8 cellular contexts compared by ENCODE assay signal in the genomic region with DNA sequence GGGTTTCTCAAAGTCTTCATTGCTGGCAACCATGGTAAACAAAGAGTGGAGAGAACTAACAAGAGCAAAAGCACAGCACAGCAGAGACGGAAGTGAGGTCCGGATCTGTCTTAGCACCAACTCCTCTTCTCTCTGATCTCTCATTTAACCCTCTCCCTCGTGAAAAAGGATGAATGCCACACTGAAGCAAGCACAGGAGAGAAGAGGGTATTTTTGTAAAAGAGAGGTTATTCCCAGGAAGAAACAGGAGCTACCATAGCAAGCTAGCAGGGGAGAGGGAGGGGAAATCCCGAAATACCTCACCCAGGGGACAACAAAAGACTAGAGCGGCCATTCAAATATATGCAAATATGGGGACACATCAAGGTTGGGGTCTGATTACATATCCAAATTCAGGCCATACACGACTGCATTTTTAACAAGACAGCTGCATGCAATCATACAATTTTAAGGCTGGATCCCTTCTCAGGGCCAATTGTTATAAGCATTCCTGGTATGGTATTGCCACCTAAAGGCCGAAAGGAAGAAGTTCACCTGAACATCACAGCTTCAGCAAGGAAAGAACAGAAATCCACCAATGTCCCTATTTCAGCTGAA. TPM values are rescaled to one million over a fixed set of nuclear protein-coding genes. Genes with fewer than 3 reads are reported as not detected.
DNase-seq lines count a peak whose midpoint lies in the region; ATAC-seq lines count a peak whose summit lies in the region.

No MANE protein-coding gene starts in this region.

- peaks cover 41% of the 10 kb centered on the region for H3K36me3 Mint-ChIP-seq in activated naive CD8-positive, alpha-beta T cell treated with anti-CD3 and anti-CD28 coated beads for 36 hours

- peaks cover 12% of the 10 kb centered on the region for H3K9me3 ChIP-seq in iPS-18a (ENCODE audit: control insufficient read depth, low read depth, low read length)
- H3K9me3 ChIP-seq in aorta (ENCODE audit: control insufficient read depth, low read length), result no peaks in the 10 kb centered on the region

- H3K27ac ChIP-seq in iPS-18a (ENCODE audit: low read length) (no peak overlapping the region), aorta (ENCODE audit: low read depth in 1 of 2, low read length in 2 of 2) (no peak overlapping the region)

- H3K36me3 ChIP-seq in iPS-18a (ENCODE audit: control insufficient read depth, low read depth, low read length), result no peaks in the 10 kb centered on the region
- no peaks in the 10 kb centered on the region for H3K36me3 ChIP-seq in aorta (ENCODE audit: control insufficient read depth in 1 of 2, insufficient read depth in 2 of 2, low read length in 1 of 2)

- H3K9ac ChIP-seq in iPS-18a (ENCODE audit: low read length), result peak overlapping the region; percentile 5

- peaks cover 61% of the 10 kb centered on the region for H3K4me1 Mint-ChIP-seq in activated naive CD8-positive, alpha-beta T cell treated with anti-CD3 and anti-CD28 coated beads for 36 hours
- peaks cover 73% of the 10 kb centered on the region for H3K4me1 Mint-ChIP-seq in stimulated activated naive CD8-positive, alpha-beta T cell treated with anti-CD3 and anti-CD28 coated beads, Interleukin-15, amount 100 ng/mL, for 72 hours

- 32 to 46% methylated on average over 7 of the region's 7 CpGs for WGBS in aorta, 2 donors

- ATAC-seq in GM18868 (IDR thresholded peaks at IDR 0.05; ENCODE audit: unreplicated experiment), result peak; percentile 66
- peak; percentile 74 for ATAC-seq in HG03103 (IDR thresholded peaks at IDR 0.05; ENCODE audit: low read depth, unreplicated experiment)
- peak; percentile 81 for ATAC-seq in stimulated activated naive CD8-positive, alpha-beta T cell treated with anti-CD3 and anti-CD28 coated beads, Interleukin-15, amount 100 ng/mL, for 72 hours
- no peak for ATAC-seq in aorta (ENCODE audit: low FRiP score)

- intact Hi-C loops in aorta (cut with DNase I), result loop anchor here in 1 of 2 donors (10.0 kb wide), 1 partner anchor 670 kb away; no protein-coding TSS in a partner anchor

- H3K4me3 Mint-ChIP-seq in activated naive CD8-positive, alpha-beta T cell treated with anti-CD3 and anti-CD28 coated beads for 36 hours, result peak overlapping the region; percentile 37
- peak overlapping the region; percentile 64 to 73 for H3K4me3 Mint-ChIP-seq in stimulated activated naive CD8-positive, alpha-beta T cell treated with anti-CD3 and anti-CD28 coated beads, Interleukin-15, amount 100 ng/mL, for 72 hours

- no peaks in the 10 kb centered on the region for H3K27me3 Mint-ChIP-seq in activated naive CD8-positive, alpha-beta T cell treated with anti-CD3 and anti-CD28 coated beads for 36 hours
- H3K27me3 Mint-ChIP-seq in stimulated activated naive CD8-positive, alpha-beta T cell treated with anti-CD3 and anti-CD28 coated beads, Interleukin-15, amount 100 ng/mL, for 72 hours, result no peaks in the 10 kb centered on the region

- H3K4me1 ChIP-seq in iPS-18a (ENCODE audit: control insufficient read depth, low read depth, low read length) (peaks cover under 1% of the 10 kb centered on the region), aorta (ENCODE audit: control insufficient read depth in 1 of 2, insufficient read depth in 2 of 2, low read length in 2 of 2) (no peaks in the 10 kb centered on the region)

- DNase-seq in DMS 273 (lab: John Stamatoyannopoulos, UW; ENCODE audit: unreplicated experiment), result peak; percentile 73
- DNase-seq in NCI-H2171 (lab: John Stamatoyannopoulos, UW), result peak; percentile 4
- DNase-seq in activated naive CD8-positive, alpha-beta T cell treated with anti-CD3 and anti-CD28 coated beads for 36 hours, result no peak
- no peak for DNase-seq in stimulated activated naive CD8-positive, alpha-beta T cell treated with anti-CD3 and anti-CD28 coated beads, Interleukin-15, amount 100 ng/mL, for 72 hours
- DNase-seq in aorta, result no peak

- peak overlapping the region; percentile 92 for H3K27ac Mint-ChIP-seq in activated naive CD8-positive, alpha-beta T cell treated with anti-CD3 and anti-CD28 coated beads for 36 hours
- peak overlapping the region; percentile 93 to 94 for H3K27ac Mint-ChIP-seq in stimulated activated naive CD8-positive, alpha-beta T cell treated with anti-CD3 and anti-CD28 coated beads, Interleukin-15, amount 100 ng/mL, for 72 hours

- H3K4me3 ChIP-seq in iPS-18a (ENCODE audit: low read length) (no peak overlapping the region), aorta (ENCODE audit: low read length in 2 of 2) (no peak overlapping the region)

- H3K27me3 ChIP-seq in iPS-18a (ENCODE audit: control insufficient read depth, insufficient read depth, low read length), result no peaks in the 10 kb centered on the region
- no peaks in the 10 kb centered on the region for H3K27me3 ChIP-seq in aorta (ENCODE audit: control insufficient read depth in 1 of 2, insufficient read depth in 2 of 2, low read length in 1 of 2)

- peaks cover 14% of the 10 kb centered on the region for H3K9me3 Mint-ChIP-seq in activated naive CD8-positive, alpha-beta T cell treated with anti-CD3 and anti-CD28 coated beads for 36 hours
- H3K9me3 Mint-ChIP-seq in stimulated activated naive CD8-positive, alpha-beta T cell treated with anti-CD3 and anti-CD28 coated beads, Interleukin-15, amount 100 ng/mL, for 72 hours, result peaks cover 3 to 7% of the 10 kb centered on the region in 2 donors

RNA-seq across cellular contexts. Expression of gene CD40LG, which starts 46.6 kb away (rescaled TPM):
- total RNA-seq in activated naive CD8-positive, alpha-beta T cell treated with anti-CD3 and anti-CD28 coated beads for 36 hours, result 1 to 10 TPM; 2.3 to 2.6 TPM
- total RNA-seq in aorta, result under 1 TPM; 0.26 to 0.81 TPM
- polyA plus RNA-seq in aorta, result not detected

Comparison
In these comparisons a context has a peak if more than half of its experiments do, and no peak if none do; other contexts are left out.
1. DNase-seq: peak in DMS 273 (single experiment) and NCI-H2171 (single experiment); none in activated naive CD8-positive, alpha-beta T cell treated with anti-CD3 and anti-CD28 coated beads for 36 hours (single experiment), stimulated activated naive CD8-positive, alpha-beta T cell treated with anti-CD3 and anti-CD28 coated beads, Interleukin-15, amount 100 ng/mL, for 72 hours (0 of 2) and aorta (0 of 2).